In genomic region chr2:219000569-219000960, GRCh38 we compare ENCODE assay signal across 15 cellular contexts. TPM values are rescaled to one million over a fixed set of nuclear protein-coding genes. Genes with fewer than 3 reads are reported as not detected.
A peak's percentile ranks its signal among the peaks of the same experiment; 100 is the strongest.
DNase-seq lines count a peak whose midpoint lies in the region; ATAC-seq, FAIRE-seq and TF ChIP-seq lines count a peak whose summit lies in the region.
"Had no signal": no experiment of that assay in that cellular context is flagged by ENCODE, and none has a peak within 500 bp of the region (broad histone marks: within the 10 kb centered on the region; RNA-seq: fewer than 3 reads in every experiment).

No MANE protein-coding gene starts in this region.

- H3K36me3 Mint-ChIP-seq in CD8-positive, alpha-beta T cell, result no peaks in the 10 kb centered on the region

- no peak for TF ChIP-seq EP300 in H1 (IDR thresholded peaks at IDR 0.05; ENCODE audit: borderline replicate concordance in 1 of 2, low read depth in 2 of 2, low read length in 2 of 2)

- TF ChIP-seq POLR2A in H1 (IDR thresholded peaks at IDR 0.05; ENCODE audit: control extremely low read depth in 1 of 2, low read depth in 2 of 2, low read length in 2 of 2), result no peak

- in situ Hi-C loops in GM23248 (cut with MboI), result no loop called here

- H3K4ac ChIP-seq in H1 (replicated peaks; ENCODE audit: insufficient read length, low read depth, low read length), result no peak overlapping the region

- no peak for ATAC-seq in GM21367 (IDR thresholded peaks at IDR 0.05; ENCODE audit: unreplicated experiment)
- ATAC-seq in CD8-positive, alpha-beta T cell, result no peak
- ATAC-seq: activated T-helper 17 cell treated with anti-CD3 and anti-CD28 coated beads, Interleukin-2, amount 50 U/mL, for 72 hours had no signal

- CTCF ChIA-PET in H1 (lab: Charles Lee; ENCODE audit: partially characterized antibody), result interaction anchor here (0.6 to 19.5 kb wide), 7 partner anchors 8 to 198 kb away, joined by 3 to 284 read pairs (median 134); partner anchors contain the start of genes CRYBA2, FEV and IHH
- CTCF ChIA-PET in CD8-positive, alpha-beta T cell (lab: Charles Lee), result no interaction called here

- H3K27ac ChIP-seq in H1 (ENCODE audit: low read depth, low read length), result no peak overlapping the region
- no peak overlapping the region for H3K27ac ChIP-seq in rectal smooth muscle tissue (ENCODE audit: low read depth, low read length)
- no peak overlapping the region for H3K27ac ChIP-seq in CD8-positive, alpha-beta T cell (ENCODE audit: low read depth, low read length)
- no peak overlapping the region for H3K27ac ChIP-seq in GM23248
- H3K27ac ChIP-seq: dorsolateral prefrontal cortex had no signal

- DNase-seq in NCI-H526 (lab: John Stamatoyannopoulos, UW) (peak; percentile 45 to 81), NCI-H526 treated with DMSO at 0.1 percent for 48 hours (lab: John Stamatoyannopoulos, UW) (no peak), NCI-H2029 treated with DMSO at 0.1 percent for 48 hours (lab: John Stamatoyannopoulos, UW) (peak; percentile 62), H1 (ENCODE audit: low read depth in 1 of 2, low spot score in 2 of 2) (no peak), GM23248 (no peak)
- no peak for DNase-seq in CD8-positive, alpha-beta T cell
- DNase-seq: dorsolateral prefrontal cortex, NCI-H1048 had no signal

- no peak overlapping the region for H3K14ac ChIP-seq in H1 (ENCODE audit: insufficient read length)

- 21% methylated on average over 5 of the region's 8 CpGs; no CpG with 5 or more reads in 1 of the 2 experiments for WGBS in H1 (ENCODE audit: extremely low coverage in 1 of 2, insufficient coverage in 1 of 2, insufficient read length in 1 of 2, insufficient replicate concordance in 2 of 2, low coverage in 1 of 2, low lambda C conversion rate in 2 of 2, missing lambda C conversion rate in 1 of 2), 2 experiments
- 10 to 14% methylated on average over 8 of the region's 8 CpGs for WGBS in GM23248 (ENCODE audit: low coverage in 1 of 2, low lambda C conversion rate in 2 of 2, missing lambda C conversion rate in 2 of 2), 2 experiments

- peak overlapping the region; percentile 81; the same call in 1 of the 2 replicates for H2BK12ac ChIP-seq in H1 (ENCODE audit: low read depth, low read length)

- FAIRE-seq in H1 (lab: Jason Lieb, UNC), result no peak

- H3K4me2 ChIP-seq in H1 (ENCODE audit: insufficient read depth in 1 of 2, low read depth in 2 of 2, low read length in 2 of 2) (peak overlapping the region; percentile 7 to 52; a peak in 2 of 4 replicates), GM23248 (ENCODE audit: unreplicated experiment) (no peak overlapping the region)

- H3K18ac ChIP-seq in H1 (ENCODE audit: extremely low read depth, low read length), result peak overlapping the region; percentile 75

- H3K4me3 Mint-ChIP-seq in CD8-positive, alpha-beta T cell, result no peak overlapping the region
- H3K4me3 Mint-ChIP-seq: activated T-helper 17 cell treated with anti-CD3 and anti-CD28 coated beads, Interleukin-2, amount 50 U/mL, for 72 hours had no signal

- intact Hi-C loops in CD8-positive, alpha-beta T cell (cut with DNase I, micrococcal nuclease), result no loop called here

- no peaks in the 10 kb centered on the region for H3F3A ChIP-seq in GM23248 (ENCODE audit: insufficient read depth)

- no peaks in the 10 kb centered on the region for H3K9me2 ChIP-seq in GM23248 (ENCODE audit: insufficient read depth)

- no peak overlapping the region for H4K8ac ChIP-seq in H1 (ENCODE audit: extremely low read depth, insufficient read depth, low read length)

- H3K56ac ChIP-seq in H1 (replicated peaks; ENCODE audit: insufficient read length, low read depth, low read length), result no peak overlapping the region

- H3K36me3 ChIP-seq in H1 (ENCODE audit: control insufficient read depth in 2 of 4, insufficient read depth in 4 of 4, low read length in 3 of 4) (0 out of 8 replicates have a peak, but pooled peaks cover 0 to 5% (median 0%) of the 10 kb centered on the region in 4 experiments), rectal smooth muscle tissue (ENCODE audit: control insufficient read depth, insufficient read depth, low read length) (no peaks in the 10 kb centered on the region), GM23248 (ENCODE audit: low read depth) (no peaks in the 10 kb centered on the region)
- H3K36me3 ChIP-seq in CD8-positive, alpha-beta T cell (ENCODE audit: insufficient read depth, low read length), result no peaks in the 10 kb centered on the region

- peak overlapping the region; percentile 75; the same call in 1 of the 2 replicates for H2AK5ac ChIP-seq in H1 (ENCODE audit: low read depth, low read length)

- no peaks in the 10 kb centered on the region for H3K79me1 ChIP-seq in H1 (ENCODE audit: low read depth, low read length)

- H3K4me1 ChIP-seq in H1 (replicated peaks in 1 of 4; ENCODE audit: control insufficient read depth in 3 of 4, insufficient read depth in 4 of 4, low read length in 3 of 4) (peaks cover 0 to 36% (median 24%) of the 10 kb centered on the region in 4 experiments; a peak in 6 of 7 replicates), rectal smooth muscle tissue (ENCODE audit: control insufficient read depth, insufficient read depth, low read length) (peaks cover 9% of the 10 kb centered on the region), GM23248 (ENCODE audit: insufficient read depth) (no peaks in the 10 kb centered on the region)
- H3K4me1 ChIP-seq in CD8-positive, alpha-beta T cell (ENCODE audit: insufficient read depth, low read length), result peaks cover 32% of the 10 kb centered on the region

- H4K91ac ChIP-seq in H1 (replicated peaks; ENCODE audit: insufficient read length, low read length), result no peak overlapping the region

- H3K27ac Mint-ChIP-seq in CD8-positive, alpha-beta T cell, result no peak overlapping the region
- H3K27ac Mint-ChIP-seq: activated T-helper 17 cell treated with anti-CD3 and anti-CD28 coated beads, Interleukin-2, amount 50 U/mL, for 72 hours; IgD-negative memory B cell had no signal

- H2BK20ac ChIP-seq in H1 (ENCODE audit: low read length), result 0 out of 2 replicates have a peak overlapping the region, but pooled peaks have one; percentile 61

- POLR2A ChIA-PET in H1 (lab: Charles Lee; ENCODE audit: partially characterized antibody), result no interaction called here
- POLR2A ChIA-PET in CD8-positive, alpha-beta T cell (lab: Charles Lee), result no interaction called here

- H3K4me3 ChIP-seq in H1 (ENCODE audit: extremely low read depth in 1 of 4, insufficient read depth in 2 of 4, low read depth in 3 of 4, low read length in 4 of 4), result peak overlapping the region in 1 of 4 experiments; percentile 42; a peak in 2 of 8 replicates
- peak overlapping the region; percentile 17 for H3K4me3 ChIP-seq in rectal smooth muscle tissue (ENCODE audit: low read length)
- no peak overlapping the region for H3K4me3 ChIP-seq in CD8-positive, alpha-beta T cell (ENCODE audit: low read depth, low read length)
- no peak overlapping the region for H3K4me3 ChIP-seq in GM23248

- H3K79me2 ChIP-seq in H1 (ENCODE audit: control insufficient read depth in 1 of 2, insufficient read depth in 2 of 2, low read length in 2 of 2), result no peaks in the 10 kb centered on the region
- no peaks in the 10 kb centered on the region for H3K79me2 ChIP-seq in GM23248 (ENCODE audit: insufficient read depth)

- H3K27me3 ChIP-seq in H1 (replicated peaks in 1 of 4; ENCODE audit: control insufficient read depth in 3 of 4, extremely low read depth in 1 of 4, insufficient read depth in 3 of 4, low read length in 3 of 4) (peaks cover 86 to 98% (median 95%) of the 10 kb centered on the region in 4 experiments), rectal smooth muscle tissue (ENCODE audit: control insufficient read depth, insufficient read depth, low read length) (peaks cover 45% of the 10 kb centered on the region), GM23248 (replicated peaks; ENCODE audit: insufficient read depth) (peaks cover 62% of the 10 kb centered on the region)
- H3K27me3 ChIP-seq in CD8-positive, alpha-beta T cell (ENCODE audit: insufficient read depth, low read length), result peaks cover 43% of the 10 kb centered on the region

- no peak overlapping the region for H3K23ac ChIP-seq in H1 (ENCODE audit: insufficient read length)

- H3K4me1 Mint-ChIP-seq in CD8-positive, alpha-beta T cell (ENCODE audit: low read depth), result peaks cover 19% of the 10 kb centered on the region

- H2AFZ ChIP-seq in H1 (ENCODE audit: low read length) (no peak overlapping the region), GM23248 (no peak overlapping the region)

- H3K9ac ChIP-seq in H1 (replicated peaks in 1 of 4; ENCODE audit: extremely low read depth in 1 of 4, low read depth in 3 of 4, low read length in 3 of 4), result no peak overlapping the region
- no peak overlapping the region for H3K9ac ChIP-seq in rectal smooth muscle tissue (ENCODE audit: low read length)
- no peak overlapping the region for H3K9ac ChIP-seq in GM23248

- H2BK120ac ChIP-seq in H1 (replicated peaks; ENCODE audit: low read depth, low read length), result no peak overlapping the region

- no peaks in the 10 kb centered on the region for H3K9me3 Mint-ChIP-seq in CD8-positive, alpha-beta T cell
- H3K9me3 Mint-ChIP-seq: activated T-helper 17 cell treated with anti-CD3 and anti-CD28 coated beads, Interleukin-2, amount 50 U/mL, for 72 hours; IgD-negative memory B cell had no signal

- TF ChIP-seq CTCF in H1 (IDR thresholded peaks at IDR 0.05; ENCODE audit: control extremely low read depth in 1 of 3, insufficient read depth in 1 of 3, low read depth in 1 of 3, low read length in 3 of 3), result no peak
- TF ChIP-seq CTCF in CD8-positive, alpha-beta T cell (IDR thresholded peaks at IDR 0.05), result no peak

- H2BK5ac ChIP-seq in H1 (ENCODE audit: low read depth, low read length), result no peak overlapping the region

- no peak for TF ChIP-seq RAD21 in H1 (IDR thresholded peaks at IDR 0.05 in 1 of 2, conservative IDR thresholded peaks at IDR 0.05 in 1 of 2; ENCODE audit: low read depth in 2 of 2, low read length in 2 of 2)

- H2BK15ac ChIP-seq in H1 (ENCODE audit: low read length), result peak overlapping the region; percentile 88; the same call in 1 of the 2 replicates

- no peak overlapping the region for H4K5ac ChIP-seq in H1 (ENCODE audit: insufficient read length, low read depth, low read length)

- no peaks in the 10 kb centered on the region for H3K9me3 ChIP-seq in H1 (ENCODE audit: insufficient read depth in 2 of 2, low read depth in 1 of 2, low read length in 1 of 2)
- H3K9me3 ChIP-seq in CD8-positive, alpha-beta T cell (ENCODE audit: low read length), result no peaks in the 10 kb centered on the region
- no peaks in the 10 kb centered on the region for H3K9me3 ChIP-seq in GM23248 (ENCODE audit: low read depth)

- peaks cover 12% of the 10 kb centered on the region; the same call in 1 of the 2 replicates for H3K23me2 ChIP-seq in H1 (ENCODE audit: low read depth, low read length)

- H4K20me1 ChIP-seq in H1 (replicated peaks in 1 of 2; ENCODE audit: control insufficient read depth in 1 of 2, insufficient read depth in 2 of 2, low read length in 2 of 2) (peaks cover 7 to 13% of the 10 kb centered on the region in 2 experiments), GM23248 (ENCODE audit: insufficient read depth) (no peaks in the 10 kb centered on the region)

- peaks cover 69% of the 10 kb centered on the region for H3K27me3 Mint-ChIP-seq in CD8-positive, alpha-beta T cell (ENCODE audit: low read depth)

RNA-seq across cellular contexts. Expression of gene CRYBA2, which starts 7.3 kb away (rescaled TPM):
- not detected in 2 replicates for total RNA-seq in H1 (2021; fragmentation: NEBNext Ultra II Directional; extraction: Animal tissue kit (Norgen Biotek cat#: 25700))
- polyA plus RNA-seq in H1 (2011; rRNA removed) (not detected in 2 replicates), GM23248 (2016; fragmentation: Nextera tagmentation; extraction: Ambion mirVana) (not detected in 2 replicates)
- polyA plus RNA-seq in H1 (2011; cell fraction: cytosol; rRNA removed), result not detected
- not detected for polyA plus RNA-seq in H1 (2011; cell fraction: nucleus; rRNA removed)
- not detected in 4 replicates for polyA plus RNA-seq in H1 (2012, experiment 1 of 2)
- not detected for polyA plus RNA-seq in H1 (2012, experiment 2 of 2)
- polyA plus RNA-seq in H1 (2013, experiment 1 of 2), result not detected
- not detected for polyA plus RNA-seq in H1 (2013, experiment 2 of 2)
- not detected in 2 replicates for polyA minus RNA-seq in H1 (2011; rRNA and poly(A)+ RNA removed)
- not detected for polyA minus RNA-seq in H1 (2011; cell fraction: cytosol; rRNA and poly(A)+ RNA removed)
- polyA minus RNA-seq in H1 (2011; cell fraction: nucleus; rRNA and poly(A)+ RNA removed), result not detected
- not detected for total RNA-seq in CD8-positive, alpha-beta T cell
- not detected in 2 replicates for total RNA-seq in GM23248 (2014; rRNA removed; shearing (Covaris generic))
- total RNA-seq: activated T-helper 17 cell treated with anti-CD3 and anti-CD28 coated beads, Interleukin-2, amount 50 U/mL, for 72 hours; pulmonary artery endothelial cell; urinary bladder had no signal
- polyA plus RNA-seq: IgD-negative memory B cell, urinary bladder had no signal

RNA-seq across cellular contexts. Expression of gene FEV, which starts 15.6 kb away (rescaled TPM):
- not detected in 2 replicates for total RNA-seq in H1 (2021; fragmentation: NEBNext Ultra II Directional; extraction: Animal tissue kit (Norgen Biotek cat#: 25700))
- polyA plus RNA-seq in H1 (2011; rRNA removed), result not detected in 2 replicates
- polyA plus RNA-seq in H1 (2011; cell fraction: cytosol; rRNA removed), result not detected
- not detected for polyA plus RNA-seq in H1 (2011; cell fraction: nucleus; rRNA removed)
- polyA plus RNA-seq in H1 (2012, experiment 1 of 2), result not detected in 4 replicates
- polyA plus RNA-seq in H1 (2012, experiment 2 of 2), result not detected
- polyA plus RNA-seq in H1 (2013, experiment 1 of 2), result not detected
- not detected for polyA plus RNA-seq in H1 (2013, experiment 2 of 2)
- not detected in 2 replicates for polyA minus RNA-seq in H1 (2011; rRNA and poly(A)+ RNA removed)
- polyA minus RNA-seq in H1 (2011; cell fraction: cytosol; rRNA and poly(A)+ RNA removed), result not detected
- not detected for polyA minus RNA-seq in H1 (2011; cell fraction: nucleus; rRNA and poly(A)+ RNA removed)
- not detected for total RNA-seq in CD8-positive, alpha-beta T cell
- not detected in 2 replicates for total RNA-seq in GM23248 (2014; rRNA removed; shearing (Covaris generic))
- not detected in 2 replicates for polyA plus RNA-seq in GM23248 (2016; fragmentation: Nextera tagmentation; extraction: Ambion mirVana)
- total RNA-seq: activated T-helper 17 cell treated with anti-CD3 and anti-CD28 coated beads, Interleukin-2, amount 50 U/mL, for 72 hours; fibroblast of villous mesenchyme; pulmonary artery endothelial cell; urinary bladder had no signal
- polyA plus RNA-seq: IgD-negative memory B cell, urinary bladder had no signal

RNA-seq across cellular contexts. Expression of gene CFAP65, which starts 40.8 kb away (rescaled TPM):
- 0.13 and 0.19 TPM in 2 replicates for total RNA-seq in H1 (2021; fragmentation: NEBNext Ultra II Directional; extraction: Animal tissue kit (Norgen Biotek cat#: 25700))
- polyA plus RNA-seq in H1 (2011; rRNA removed), result 0.38 and 0.45 TPM in 2 replicates
- polyA plus RNA-seq in H1 (2011; cell fraction: cytosol; rRNA removed), result 1.0 TPM
- polyA plus RNA-seq in H1 (2011; cell fraction: nucleus; rRNA removed), result 0.88 TPM
- polyA plus RNA-seq in H1 (2012, experiment 1 of 2), result 0.32 to 0.68 TPM (median 0.52 TPM) in 4 replicates
- 0.33 TPM for polyA plus RNA-seq in H1 (2012, experiment 2 of 2)
- 0.18 TPM for polyA plus RNA-seq in H1 (2013, experiment 1 of 2)
- 0.18 TPM for polyA plus RNA-seq in H1 (2013, experiment 2 of 2)
- 0.35 and 0.76 TPM in 2 replicates for polyA minus RNA-seq in H1 (2011; rRNA and poly(A)+ RNA removed)
- polyA minus RNA-seq in H1 (2011; cell fraction: cytosol; rRNA and poly(A)+ RNA removed), result not detected
- 0.20 TPM for polyA minus RNA-seq in H1 (2011; cell fraction: nucleus; rRNA and poly(A)+ RNA removed)
- not detected for total RNA-seq in CD8-positive, alpha-beta T cell
- not detected in 2 replicates for total RNA-seq in GM23248 (2014; rRNA removed; shearing (Covaris generic))
- polyA plus RNA-seq in GM23248 (2016; fragmentation: Nextera tagmentation; extraction: Ambion mirVana), result 0.08 TPM in 1 of 2 replicates, not detected in the other
- total RNA-seq: activated T-helper 17 cell treated with anti-CD3 and anti-CD28 coated beads, Interleukin-2, amount 50 U/mL, for 72 hours; fibroblast of villous mesenchyme; urinary bladder had no signal
- polyA plus RNA-seq: IgD-negative memory B cell, urinary bladder had no signal

RNA-seq across cellular contexts. Expression of gene CDK5R2, which starts 41.1 kb away (rescaled TPM):
- not detected in 2 replicates for total RNA-seq in H1 (2021; fragmentation: NEBNext Ultra II Directional; extraction: Animal tissue kit (Norgen Biotek cat#: 25700))
- polyA plus RNA-seq in H1 (2011; rRNA removed), result 0.14 TPM in 2 replicates
- 0.09 TPM for polyA plus RNA-seq in H1 (2011; cell fraction: cytosol; rRNA removed)
- polyA plus RNA-seq in H1 (2011; cell fraction: nucleus; rRNA removed), result not detected
- 0.08 to 0.33 TPM (median 0.14 TPM) in 3 of 4 replicates, not detected in the other for polyA plus RNA-seq in H1 (2012, experiment 1 of 2)
- not detected for polyA plus RNA-seq in H1 (2012, experiment 2 of 2)
- 0.10 TPM for polyA plus RNA-seq in H1 (2013, experiment 1 of 2)
- polyA plus RNA-seq in H1 (2013, experiment 2 of 2), result 0.13 TPM
- 0.06 TPM in 1 of 2 replicates, not detected in the other for polyA minus RNA-seq in H1 (2011; rRNA and poly(A)+ RNA removed)
- not detected for polyA minus RNA-seq in H1 (2011; cell fraction: cytosol; rRNA and poly(A)+ RNA removed)
- not detected for polyA minus RNA-seq in H1 (2011; cell fraction: nucleus; rRNA and poly(A)+ RNA removed)
- not detected for total RNA-seq in CD8-positive, alpha-beta T cell
- not detected in 2 replicates for total RNA-seq in GM23248 (2014; rRNA removed; shearing (Covaris generic))
- not detected in 2 replicates for polyA plus RNA-seq in GM23248 (2016; fragmentation: Nextera tagmentation; extraction: Ambion mirVana)
- total RNA-seq: activated T-helper 17 cell treated with anti-CD3 and anti-CD28 coated beads, Interleukin-2, amount 50 U/mL, for 72 hours; fibroblast of villous mesenchyme; pulmonary artery endothelial cell had no signal
- polyA plus RNA-seq: IgD-negative memory B cell had no signal

Comparison
In these comparisons a context has a peak if more than half of its experiments do, and no peak if none do; other contexts are left out.
1. DNase-seq: peak in NCI-H526 (2 of 2) and NCI-H2029 treated with DMSO at 0.1 percent for 48 hours (single experiment); none in NCI-H526 treated with DMSO at 0.1 percent for 48 hours (single experiment), H1 (0 of 2), CD8-positive, alpha-beta T cell (0 of 7) and GM23248 (single experiment).